ENCODE assay signal across 23 cellular contexts in genomic region chr15:77096131-77096530, GRCh38.
"Had no signal": no experiment of that assay in that cellular context is flagged by ENCODE, and none has a peak within 500 bp of the region (broad histone marks: within the 10 kb centered on the region; RNA-seq: fewer than 3 reads in every experiment).

No MANE protein-coding gene starts in this region.

- H3K4me1 ChIP-seq: foreskin keratinocyte, neural progenitor cell, psoas muscle, right lobe of liver, suprapubic skin, thyroid gland, upper lobe of right lung had no signal

- DNase-seq: effector memory CD8-positive, alpha-beta T cell; erythroblast; foreskin keratinocyte; hippocampal formation; left colon; left ventricle myocardium superior; mesenchymal stem cell; midbrain; nucleus accumbens; psoas muscle; right lobe of liver; stimulated activated CD4-positive, alpha-beta T cell treated with anti-CD3 and anti-CD28 coated beads, Interleukin-4, amount 100 ng/mL, for 1 hour; stimulated activated CD8-positive, alpha-beta memory T cell treated with anti-CD3 and anti-CD28 coated beads, Interleukin-4, amount 100 ng/mL, for 48 hours; stimulated activated naive CD8-positive, alpha-beta T cell treated with anti-CD3 and anti-CD28 coated beads, Interleukin-15, Interleukin-2, amounts not matched to agents 100 U/mL and 50 U/mL, for 24 hours; thyroid gland; upper lobe of right lung had no signal

- H3K27ac ChIP-seq: foreskin keratinocyte, neural progenitor cell, psoas muscle, right lobe of liver, suprapubic skin, thyroid gland, upper lobe of right lung had no signal

- ATAC-seq: effector memory CD8-positive, alpha-beta T cell; foreskin keratinocyte; left colon; left ventricle myocardium superior; psoas muscle; right lobe of liver; stimulated activated effector memory CD8-positive, alpha-beta T cell treated with anti-CD3 and anti-CD28 coated beads, Interleukin-12 subunit alpha, Interleukin-12 subunit beta, amount 100 ng/mL, for 72 hours; stimulated activated naive CD8-positive, alpha-beta T cell treated with anti-CD3 and anti-CD28 coated beads, Interleukin-15, Interleukin-2, amounts not matched to agents 100 U/mL and 50 U/mL, for 24 hours; upper lobe of right lung had no signal

- H3K4me2 ChIP-seq: neural progenitor cell had no signal

- H3K36me3 ChIP-seq: neural progenitor cell, right lobe of liver, suprapubic skin, thyroid gland, upper lobe of right lung had no signal

- H3K4me1 Mint-ChIP-seq: stimulated activated effector memory CD8-positive, alpha-beta T cell treated with anti-CD3 and anti-CD28 coated beads, Interleukin-12 subunit alpha, Interleukin-12 subunit beta, amount 100 ng/mL, for 72 hours had no signal

- H3K27me3 Mint-ChIP-seq: dendritic cell treated with granulocyte-macrophage colony-stimulating factor and Interleukin-4, amounts not matched to agents 40 ng/mL and 50 ng/mL, for 4 days; effector memory CD8-positive, alpha-beta T cell; natural killer cell treated with Interleukin-12 subunit alpha and Interleukin-12 subunit beta and Interleukin-15 and Interleukin-18, amount 100 ng/mL, for 72 hours had no signal

- H3K4me3 ChIP-seq: lung, neural progenitor cell, psoas muscle, right lobe of liver, suprapubic skin, thyroid gland, upper lobe of right lung had no signal

- H3K27me3 ChIP-seq: neural progenitor cell, right lobe of liver, suprapubic skin, thyroid gland, upper lobe of right lung had no signal

- H3K27ac Mint-ChIP-seq: dendritic cell treated with granulocyte-macrophage colony-stimulating factor and Interleukin-4, amounts not matched to agents 40 ng/mL and 50 ng/mL, for 4 days; effector memory CD8-positive, alpha-beta T cell; neural progenitor cell; stimulated activated effector memory CD8-positive, alpha-beta T cell treated with anti-CD3 and anti-CD28 coated beads, Interleukin-12 subunit alpha, Interleukin-12 subunit beta, amount 100 ng/mL, for 72 hours had no signal

- H3K4me3 Mint-ChIP-seq: dendritic cell treated with granulocyte-macrophage colony-stimulating factor and Interleukin-4, amounts not matched to agents 40 ng/mL and 50 ng/mL, for 4 days; effector memory CD8-positive, alpha-beta T cell; natural killer cell treated with Interleukin-12 subunit alpha and Interleukin-12 subunit beta and Interleukin-15 and Interleukin-18, amount 100 ng/mL, for 72 hours; neural progenitor cell; stimulated activated effector memory CD8-positive, alpha-beta T cell treated with anti-CD3 and anti-CD28 coated beads, Interleukin-12 subunit alpha, Interleukin-12 subunit beta, amount 100 ng/mL, for 72 hours had no signal

- H3K9me3 Mint-ChIP-seq: dendritic cell treated with granulocyte-macrophage colony-stimulating factor and Interleukin-4, amounts not matched to agents 40 ng/mL and 50 ng/mL, for 4 days; effector memory CD8-positive, alpha-beta T cell; natural killer cell treated with Interleukin-12 subunit alpha and Interleukin-12 subunit beta and Interleukin-15 and Interleukin-18, amount 100 ng/mL, for 72 hours; neural progenitor cell; stimulated activated effector memory CD8-positive, alpha-beta T cell treated with anti-CD3 and anti-CD28 coated beads, Interleukin-12 subunit alpha, Interleukin-12 subunit beta, amount 100 ng/mL, for 72 hours had no signal

- H3K9me3 ChIP-seq: psoas muscle, right lobe of liver, suprapubic skin, thyroid gland, upper lobe of right lung had no signal

- H3K36me3 Mint-ChIP-seq: natural killer cell treated with Interleukin-12 subunit alpha and Interleukin-12 subunit beta and Interleukin-15 and Interleukin-18, amount 100 ng/mL, for 72 hours; neural progenitor cell; stimulated activated effector memory CD8-positive, alpha-beta T cell treated with anti-CD3 and anti-CD28 coated beads, Interleukin-12 subunit alpha, Interleukin-12 subunit beta, amount 100 ng/mL, for 72 hours had no signal

- FAIRE-seq: colon had no signal
